ENCODE assay signal across 19 cellular contexts in the genomic region with DNA sequence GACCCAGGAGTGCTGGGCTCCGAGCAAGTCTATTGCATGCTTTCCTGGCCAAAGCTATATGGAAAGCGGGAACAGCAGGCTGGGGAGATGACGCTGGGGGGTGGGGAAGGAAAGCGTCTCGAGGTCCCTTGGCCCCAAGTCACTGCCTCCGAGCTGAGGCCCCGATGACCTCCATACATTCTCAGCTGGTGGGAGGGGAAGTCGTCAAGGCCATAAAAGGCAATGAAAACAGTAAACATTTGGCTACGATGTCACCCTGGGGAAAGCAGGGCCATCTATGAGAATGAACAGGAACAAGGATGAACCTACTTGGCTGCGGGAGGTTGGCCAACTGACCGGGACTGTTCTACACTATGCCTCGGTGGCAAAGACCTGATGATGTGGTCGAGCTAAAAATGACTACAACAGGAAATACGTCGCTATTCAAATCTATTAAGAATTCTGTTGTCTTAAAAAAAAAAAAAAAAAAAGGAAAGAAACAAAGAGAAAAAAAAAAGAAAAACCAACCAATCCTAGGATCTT.
"Had no signal": no experiment of that assay in that cellular context is flagged by ENCODE, and none has a peak within 500 bp of the region (broad histone marks: within the 10 kb centered on the region; RNA-seq: fewer than 3 reads in every experiment).

No MANE protein-coding gene starts in this region.

- H3K27me3 Mint-ChIP-seq: activated CD4-positive, alpha-beta T cell treated with anti-CD3 and anti-CD28 coated beads, Interleukin-2, amount 10 ng/mL, durations not matched to agents 24 days and 14 days; activated T-cell treated with anti-CD3 and anti-CD28 coated beads, Interleukin-2, amount 50 U/mL, for 24 hours; brain; central memory CD8-positive, alpha-beta T cell; effector memory CD8-positive, alpha-beta T cell; naive thymus-derived CD8-positive, alpha-beta T cell; progenitor cell of endocrine pancreas; stimulated activated naive CD8-positive, alpha-beta T cell treated with anti-CD3 and anti-CD28 coated beads, Interleukin-15, amount 100 ng/mL, for 72 hours had no signal

- H3K27me3 ChIP-seq: suprapubic skin, vagina had no signal

- H3K27ac ChIP-seq: left ventricle myocardium inferior, suprapubic skin, vagina had no signal

- H3K9me3 ChIP-seq: left ventricle myocardium inferior, suprapubic skin, vagina had no signal

- H3K4me1 Mint-ChIP-seq: central memory CD8-positive, alpha-beta T cell had no signal

- H3K36me3 ChIP-seq: left ventricle myocardium inferior, suprapubic skin, vagina had no signal

- H3K27ac Mint-ChIP-seq: activated CD4-positive, alpha-beta T cell treated with anti-CD3 and anti-CD28 coated beads, Interleukin-2, amount 10 ng/mL, durations not matched to agents 24 days and 14 days; activated CD8-positive, alpha-beta T cell treated with anti-CD3 and anti-CD28 coated beads, Interleukin-2, amount 10 ng/mL, durations not matched to agents 7 days and 5 days; activated naive CD4-positive, alpha-beta T cell treated with anti-CD3 and anti-CD28 coated beads for 36 hours; activated T-cell treated with anti-CD3 and anti-CD28 coated beads, Interleukin-2, amount 50 U/mL, for 24 hours; brain; effector memory CD8-positive, alpha-beta T cell; naive thymus-derived CD8-positive, alpha-beta T cell; progenitor cell of endocrine pancreas had no signal

- H3K4me3 Mint-ChIP-seq: activated CD4-positive, alpha-beta T cell treated with anti-CD3 and anti-CD28 coated beads, Interleukin-2, amount 10 ng/mL, durations not matched to agents 24 days and 14 days; activated CD8-positive, alpha-beta T cell treated with anti-CD3 and anti-CD28 coated beads, Interleukin-2, amount 10 ng/mL, durations not matched to agents 7 days and 5 days; activated naive CD4-positive, alpha-beta T cell treated with anti-CD3 and anti-CD28 coated beads for 36 hours; activated T-cell treated with anti-CD3 and anti-CD28 coated beads, Interleukin-2, amount 50 U/mL, for 24 hours; brain; central memory CD8-positive, alpha-beta T cell; effector memory CD8-positive, alpha-beta T cell; naive thymus-derived CD8-positive, alpha-beta T cell; stimulated activated naive CD8-positive, alpha-beta T cell treated with anti-CD3 and anti-CD28 coated beads, Interleukin-15, amount 100 ng/mL, for 72 hours had no signal

- H3K4me3 ChIP-seq: left ventricle myocardium inferior, suprapubic skin, vagina had no signal

- ATAC-seq: activated CD8-positive, alpha-beta T cell treated with anti-CD3 and anti-CD28 coated beads, Interleukin-2, amount 10 ng/mL, durations not matched to agents 7 days and 5 days; effector memory CD8-positive, alpha-beta T cell; naive thymus-derived CD8-positive, alpha-beta T cell; SK-N-SH treated with all-trans-retinoic acid at 6 μM for 48 hours; stimulated activated naive CD8-positive, alpha-beta T cell treated with anti-CD3 and anti-CD28 coated beads, Interleukin-15, amount 100 ng/mL, for 72 hours had no signal

- DNase-seq: activated CD4-positive, alpha-beta T cell treated with anti-CD3 and anti-CD28 coated beads, Interleukin-2, amount 10 ng/mL, durations not matched to agents 24 days and 14 days; activated CD8-positive, alpha-beta T cell treated with anti-CD3 and anti-CD28 coated beads, Interleukin-2, amount 10 ng/mL, durations not matched to agents 7 days and 5 days; activated naive CD4-positive, alpha-beta T cell treated with anti-CD3 and anti-CD28 coated beads for 36 hours; activated T-cell treated with anti-CD3 and anti-CD28 coated beads, Interleukin-2, amount 50 U/mL, for 24 hours; effector memory CD8-positive, alpha-beta T cell; left ventricle myocardium inferior; naive thymus-derived CD8-positive, alpha-beta T cell; nucleus accumbens; stimulated activated CD4-positive, alpha-beta T cell treated with anti-CD3 and anti-CD28 coated beads, Interleukin-2, amount 100 ng/mL, for 24 hours; stimulated activated naive CD8-positive, alpha-beta T cell treated with anti-CD3 and anti-CD28 coated beads, Interleukin-15, amount 100 ng/mL, for 72 hours; T-helper 1 cell; T1000; trophoblast cell had no signal
